8 cellular contexts compared by ENCODE assay signal in genomic region chr2:224039080-224039769, GRCh38. TPM values are rescaled to one million over a fixed set of nuclear protein-coding genes. Genes with fewer than 3 reads are reported as not detected.
DNase-seq lines count a peak whose midpoint lies in the region; ATAC-seq and TF ChIP-seq lines count a peak whose summit lies in the region.

Gene SERPINE2 (minus strand): TSS chr2:224039286. CDS start chr2:224001900, 37,386 bp downstream.

- TF ChIP-seq EP300 in Ishikawa (IDR thresholded peaks at IDR 0.05; ENCODE audit: borderline replicate concordance), result no peak

- peaks cover 27% of the 10 kb centered on the region for H3K4me1 Mint-ChIP-seq in T-helper 1 cell treated with Interleukin-12 subunit alpha and Interleukin-12 subunit beta and Interleukin-4 antibody, amounts not matched to agents 30 μg/mL and 1 μg/mL, for 36 hours (ENCODE audit: low read depth)

- TF ChIP-seq RAD21 in Ishikawa (IDR thresholded peaks at IDR 0.05; ENCODE audit: low read depth), result peak; percentile 48

- H3K4me3 ChIP-seq in astrocyte of the cerebellum (ENCODE audit: low read depth, low read length), result peak within 1 kb of the TSS; percentile 69

- peak within 1 kb of the TSS; percentile 91 for H3K4me3 Mint-ChIP-seq in T-helper 1 cell treated with Interleukin-12 subunit alpha and Interleukin-12 subunit beta and Interleukin-4 antibody, amounts not matched to agents 30 μg/mL and 1 μg/mL, for 36 hours

- in situ Hi-C loops in astrocyte of the cerebellum (cut with HindIII; ENCODE audit: low sequenced_read_pairs), result no loop called here

- peak within 1 kb of the TSS; percentile 67 for H3K27ac Mint-ChIP-seq in T-helper 1 cell treated with Interleukin-12 subunit alpha and Interleukin-12 subunit beta and Interleukin-4 antibody, amounts not matched to agents 30 μg/mL and 1 μg/mL, for 36 hours

- peaks cover 10% of the 10 kb centered on the region for H3K36me3 Mint-ChIP-seq in T-helper 1 cell treated with Interleukin-12 subunit alpha and Interleukin-12 subunit beta and Interleukin-4 antibody, amounts not matched to agents 30 μg/mL and 1 μg/mL, for 36 hours (ENCODE audit: low read depth)

- no peaks in the 10 kb centered on the region for H3K9me3 Mint-ChIP-seq in T-helper 1 cell treated with Interleukin-12 subunit alpha and Interleukin-12 subunit beta and Interleukin-4 antibody, amounts not matched to agents 30 μg/mL and 1 μg/mL, for 36 hours

- H3K27me3 Mint-ChIP-seq in T-helper 1 cell treated with Interleukin-12 subunit alpha and Interleukin-12 subunit beta and Interleukin-4 antibody, amounts not matched to agents 30 μg/mL and 1 μg/mL, for 36 hours (ENCODE audit: low read depth), result peaks cover 51% of the 10 kb centered on the region

- DNase-seq in D341Med (ENCODE audit: low spot score), result peak; percentile 80
- no peak for DNase-seq in astrocyte of the cerebellum (ENCODE audit: low read depth)
- peak in 49 of 51 donors; percentile 21 to 84 (median 68) for DNase-seq in hypothalamus (lab: John Stamatoyannopoulos, UW)
- peak; percentile 46 for DNase-seq in renal cortical epithelial cell (ENCODE audit: low read depth)
- DNase-seq in NCI-H187 (lab: John Stamatoyannopoulos, UW), result no peak

- ATAC-seq in GM21515 (IDR thresholded peaks at IDR 0.05; ENCODE audit: unreplicated experiment), result peak; percentile 58

- TF ChIP-seq CTCF in astrocyte of the cerebellum (IDR thresholded peaks at IDR 0.05; ENCODE audit: low read depth, low read length, missing control alignments), result peak; percentile 34

TF ChIP-seq in Ishikawa, 13 proteins besides CTCF, POLR2A, EP300 and RAD21:
- TF ChIP-seq USF1 (IDR thresholded peaks at IDR 0.05) (no peak), CREB1 (IDR thresholded peaks at IDR 0.05; ENCODE audit: low read depth) (no peak), ZBTB7A (IDR thresholded peaks at IDR 0.05; ENCODE audit: low read depth) (0 out of 2 replicates have a peak, but pooled peaks have one; percentile 47)
TF ChIP-seq in Ishikawa: peak in this region for 1.

RNA-seq across cellular contexts. Expression of gene SERPINE2, which starts in this region (rescaled TPM):
- 107 and 207 TPM in 2 replicates for total RNA-seq in renal cortical epithelial cell

Comparison
In these comparisons a context has a peak if more than half of its experiments do, and no peak if none do; other contexts are left out.
1. DNase-seq: peak in D341Med (single experiment), hypothalamus (49 of 51) and renal cortical epithelial cell (single experiment); none in astrocyte of the cerebellum (single experiment) and NCI-H187 (0 of 2).